ENCODE assay signal across 28 cellular contexts in the genomic region with DNA sequence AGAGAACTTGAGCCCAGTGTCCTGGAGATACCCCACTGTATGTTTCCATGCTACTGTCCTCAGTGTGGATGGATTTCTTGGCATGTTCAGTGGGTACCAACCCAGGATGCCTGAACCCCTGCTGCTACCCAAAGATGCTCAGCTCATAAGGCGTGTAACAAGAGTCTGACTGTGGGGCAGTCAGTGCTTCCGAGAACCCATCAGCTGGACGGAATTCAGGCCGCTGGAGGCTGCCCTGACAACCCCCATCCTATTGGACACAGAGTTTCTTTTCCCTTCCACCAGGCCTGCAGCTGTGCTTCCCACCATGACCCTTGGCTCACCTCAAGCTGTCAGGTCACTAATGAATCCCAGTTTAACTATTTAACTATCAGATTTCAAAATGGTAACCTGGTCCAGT.
DNase-seq lines count a peak whose midpoint lies in the region; ATAC-seq, FAIRE-seq and TF ChIP-seq lines count a peak whose summit lies in the region.
"Had no signal": no experiment of that assay in that cellular context is flagged by ENCODE, and none has a peak within 500 bp of the region (broad histone marks: within the 10 kb centered on the region; RNA-seq: fewer than 3 reads in every experiment).

No MANE protein-coding gene starts in this region.

- H3K9ac ChIP-seq in SK-N-SH: no peak overlapping the region

- no peak for TF ChIP-seq EP300 in SK-N-SH (IDR thresholded peaks at IDR 0.05; ENCODE audit: borderline replicate concordance in 1 of 2, low read depth in 1 of 2, low read length in 1 of 2)

- intact Hi-C loops in activated CD8-positive, alpha-beta T cell treated with anti-CD3 and anti-CD28 coated beads for 36 hours (cut with micrococcal nuclease): no loop called here

- peak overlapping the region; percentile 36 for H3K27ac Mint-ChIP-seq in nephron progenitor cell
- H3K27ac Mint-ChIP-seq in activated CD8-positive, alpha-beta T cell treated with anti-CD3 and anti-CD28 coated beads for 36 hours: no peak overlapping the region
- H3K27ac Mint-ChIP-seq: CD14-positive monocyte; CD8-positive, alpha-beta memory T cell had no signal

- no peak for FAIRE-seq in GM12892 (lab: Jason Lieb, UNC)
- FAIRE-seq: GM19239, K562 had no signal

- peaks cover 6 to 14% of the 10 kb centered on the region in 2 experiments for H3K4me1 ChIP-seq in SK-N-SH (ENCODE audit: control insufficient read depth in 1 of 2, insufficient read depth in 2 of 2, low read depth in 1 of 2, low read length in 1 of 2)

- no peak overlapping the region for H2AFZ ChIP-seq in SK-N-SH (ENCODE audit: low read depth)
- H2AFZ ChIP-seq: PC-9 had no signal

- H3K9me3 Mint-ChIP-seq in nephron progenitor cell: no peaks in the 10 kb centered on the region
- no peaks in the 10 kb centered on the region for H3K9me3 Mint-ChIP-seq in activated CD8-positive, alpha-beta T cell treated with anti-CD3 and anti-CD28 coated beads for 36 hours

- peaks cover 7% of the 10 kb centered on the region for H3K27me3 Mint-ChIP-seq in nephron progenitor cell (ENCODE audit: low read depth, poor library complexity)
- H3K27me3 Mint-ChIP-seq in activated CD8-positive, alpha-beta T cell treated with anti-CD3 and anti-CD28 coated beads for 36 hours: no peaks in the 10 kb centered on the region
- H3K27me3 Mint-ChIP-seq: CD8-positive, alpha-beta memory T cell had no signal

- H3K4me3 Mint-ChIP-seq in nephron progenitor cell: no peak overlapping the region
- H3K4me3 Mint-ChIP-seq in activated CD8-positive, alpha-beta T cell treated with anti-CD3 and anti-CD28 coated beads for 36 hours: no peak overlapping the region
- H3K4me3 Mint-ChIP-seq: CD14-positive monocyte; CD8-positive, alpha-beta memory T cell had no signal

- POLR2A ChIA-PET in SK-N-SH (lab: Yijun Ruan, JAX): no interaction called here
- POLR2A ChIA-PET in activated CD8-positive, alpha-beta T cell treated with anti-CD3 and anti-CD28 coated beads for 36 hours (lab: Charles Lee): no interaction called here

- TF ChIP-seq CTCF in SK-N-SH (IDR thresholded peaks at IDR 0.05) (no peak), choroid plexus epithelial cell (conservative IDR thresholded peaks at IDR 0.05; ENCODE audit: low read depth, low read length) (no peak), nephron progenitor cell (IDR thresholded peaks at IDR 0.05) (no peak)
- no peak for TF ChIP-seq CTCF in activated CD8-positive, alpha-beta T cell treated with anti-CD3 and anti-CD28 coated beads for 36 hours (IDR thresholded peaks at IDR 0.05)

- H3K9me2 ChIP-seq in SK-N-SH: no peaks in the 10 kb centered on the region

- no peak overlapping the region for H3K27ac ChIP-seq in SK-N-SH (ENCODE audit: low read depth in 2 of 2, low read length in 1 of 2)
- H3K27ac ChIP-seq: PC-9 had no signal

- no peak for TF ChIP-seq RAD21 in SK-N-SH (IDR thresholded peaks at IDR 0.05; ENCODE audit: low read length)

- WGBS in SK-N-SH (ENCODE audit: low lambda C conversion rate): no CpG with 5 or more reads among the region's 4 CpGs

- no peak for TF ChIP-seq POLR2A in GM12892 (IDR thresholded peaks at IDR 0.05; ENCODE audit: low read depth, low read length)

- H3K4me3 ChIP-seq in SK-N-SH (ENCODE audit: low read depth in 2 of 2, low read length in 1 of 2) (no peak overlapping the region), choroid plexus epithelial cell (ENCODE audit: low read depth, low read length) (no peak overlapping the region)
- H3K4me3 ChIP-seq: K562, PC-9 had no signal

- no peak overlapping the region for H3K4me2 ChIP-seq in SK-N-SH
- H3K4me2 ChIP-seq: PC-9 had no signal

- H3F3A ChIP-seq in SK-N-SH (replicated peaks; ENCODE audit: insufficient read depth): peaks cover 13% of the 10 kb centered on the region

- DNase-seq in SK-N-SH (no peak), choroid plexus epithelial cell (ENCODE audit: low read depth) (peak; percentile 40), nephron progenitor cell (peak; percentile 6), GM12892 (ENCODE audit: insufficient read length) (no peak)
- no peak for DNase-seq in activated CD8-positive, alpha-beta T cell treated with anti-CD3 and anti-CD28 coated beads for 36 hours
- DNase-seq: 8988T; ACHN; BE2C; Calu3; CD8-positive, alpha-beta memory T cell; DND-41; Kasumi-1; MV-4-11; NCI-H1105; NCI-H1436 treated with DMSO at 0.1 percent for 48 hours; NCI-H187 treated with DMSO at 0.1 percent for 48 hours; NCI-H2107; NCI-H524; NCI-H748 treated with DMSO at 0.1 percent for 48 hours; PC-9; Right ventricle myocardium superior; RPMI8226 had no signal

- H3K4me1 Mint-ChIP-seq in nephron progenitor cell: peaks cover 46% of the 10 kb centered on the region
- H3K4me1 Mint-ChIP-seq in activated CD8-positive, alpha-beta T cell treated with anti-CD3 and anti-CD28 coated beads for 36 hours (ENCODE audit: low read depth): no peaks in the 10 kb centered on the region
- H3K4me1 Mint-ChIP-seq: CD14-positive monocyte; CD8-positive, alpha-beta memory T cell had no signal

- CTCF ChIA-PET in SK-N-SH (lab: Yijun Ruan, JAX): interaction anchor here (1.6 kb wide), 1 partner anchor 69 kb away, joined by 6 read pairs; no protein-coding TSS in a partner anchor
- CTCF ChIA-PET in activated CD8-positive, alpha-beta T cell treated with anti-CD3 and anti-CD28 coated beads for 36 hours (lab: Charles Lee): no interaction called here

- H3K27me3 ChIP-seq in SK-N-SH (ENCODE audit: insufficient read depth): no peaks in the 10 kb centered on the region
- H3K27me3 ChIP-seq: BE2C had no signal

- no peak for ATAC-seq in SK-N-SH treated with all-trans-retinoic acid at 6 μM for 48 hours
- ATAC-seq in activated CD8-positive, alpha-beta T cell treated with anti-CD3 and anti-CD28 coated beads for 36 hours: no peak
- ATAC-seq in HG03354 (IDR thresholded peaks at IDR 0.05; ENCODE audit: poor library complexity, severe bottlenecking, unreplicated experiment): no peak
- ATAC-seq: HCT116, K562 had no signal

- H3K36me3 ChIP-seq in SK-N-SH (replicated peaks in 1 of 2; ENCODE audit: control insufficient read depth in 1 of 2, insufficient read depth in 2 of 2, low read length in 1 of 2): no peaks in the 10 kb centered on the region
- H3K36me3 ChIP-seq: BE2C had no signal

- no peaks in the 10 kb centered on the region for H4K20me1 ChIP-seq in SK-N-SH (ENCODE audit: insufficient read depth)

- no peaks in the 10 kb centered on the region for H3K36me3 Mint-ChIP-seq in nephron progenitor cell (ENCODE audit: low read depth)
- no peaks in the 10 kb centered on the region for H3K36me3 Mint-ChIP-seq in activated CD8-positive, alpha-beta T cell treated with anti-CD3 and anti-CD28 coated beads for 36 hours (ENCODE audit: low read depth)
- H3K36me3 Mint-ChIP-seq: CD14-positive monocyte; CD8-positive, alpha-beta memory T cell had no signal

- H3K9me3 ChIP-seq in SK-N-SH: no peaks in the 10 kb centered on the region
- H3K9me3 ChIP-seq: BE2C had no signal

- H3K79me2 ChIP-seq in SK-N-SH (ENCODE audit: insufficient read depth): no peaks in the 10 kb centered on the region

TF ChIP-seq in SK-N-SH, 30 proteins besides CTCF, POLR2A, EP300 and RAD21:
- no peak for TF ChIP-seq MXI1 (IDR thresholded peaks at IDR 0.05; ENCODE audit: low read depth, low read length)
- peak; percentile 14; the same call in 1 of the 2 replicates for TF ChIP-seq TCF12 (IDR thresholded peaks at IDR 0.05)
- TF ChIP-seq RFX5 (IDR thresholded peaks at IDR 0.05; ENCODE audit: low read length): no peak
- peak; percentile 21; the same call in 1 of the 2 replicates for TF ChIP-seq RXRA (IDR thresholded peaks at IDR 0.05; ENCODE audit: borderline replicate concordance, low read depth)

TF ChIP-seq in SK-N-SH treated with all-trans-retinoic acid at 6 μM for 48 hours, 23 proteins besides CTCF, POLR2A, EP300 and RAD21:
- TF ChIP-seq, protein P1, sequence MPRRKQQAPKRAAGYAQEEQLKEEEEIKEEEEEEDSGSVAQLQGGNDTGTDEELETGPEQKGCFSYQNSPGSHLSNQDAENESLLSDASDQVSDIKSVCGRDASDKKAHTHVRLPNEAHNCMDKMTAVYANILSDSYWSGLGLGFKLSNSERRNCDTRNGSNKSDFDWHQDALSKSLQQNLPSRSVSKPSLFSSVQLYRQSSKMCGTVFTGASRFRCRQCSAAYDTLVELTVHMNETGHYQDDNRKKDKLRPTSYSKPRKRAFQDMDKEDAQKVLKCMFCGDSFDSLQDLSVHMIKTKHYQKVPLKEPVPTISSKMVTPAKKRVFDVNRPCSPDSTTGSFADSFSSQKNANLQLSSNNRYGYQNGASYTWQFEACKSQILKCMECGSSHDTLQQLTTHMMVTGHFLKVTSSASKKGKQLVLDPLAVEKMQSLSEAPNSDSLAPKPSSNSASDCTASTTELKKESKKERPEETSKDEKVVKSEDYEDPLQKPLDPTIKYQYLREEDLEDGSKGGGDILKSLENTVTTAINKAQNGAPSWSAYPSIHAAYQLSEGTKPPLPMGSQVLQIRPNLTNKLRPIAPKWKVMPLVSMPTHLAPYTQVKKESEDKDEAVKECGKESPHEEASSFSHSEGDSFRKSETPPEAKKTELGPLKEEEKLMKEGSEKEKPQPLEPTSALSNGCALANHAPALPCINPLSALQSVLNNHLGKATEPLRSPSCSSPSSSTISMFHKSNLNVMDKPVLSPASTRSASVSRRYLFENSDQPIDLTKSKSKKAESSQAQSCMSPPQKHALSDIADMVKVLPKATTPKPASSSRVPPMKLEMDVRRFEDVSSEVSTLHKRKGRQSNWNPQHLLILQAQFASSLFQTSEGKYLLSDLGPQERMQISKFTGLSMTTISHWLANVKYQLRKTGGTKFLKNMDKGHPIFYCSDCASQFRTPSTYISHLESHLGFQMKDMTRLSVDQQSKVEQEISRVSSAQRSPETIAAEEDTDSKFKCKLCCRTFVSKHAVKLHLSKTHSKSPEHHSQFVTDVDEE (CRISPR knock-in tag; IDR thresholded peaks at IDR 0.05): no peak
- TF ChIP-seq SNAI2 (CRISPR knock-in tag; IDR thresholded peaks at IDR 0.05): no peak
- no peak for TF ChIP-seq BACH2 (CRISPR knock-in tag; IDR thresholded peaks at IDR 0.05; ENCODE audit: borderline replicate concordance)
- no peak for TF ChIP-seq TOX (CRISPR knock-in tag; IDR thresholded peaks at IDR 0.05; ENCODE audit: borderline replicate concordance)
TF ChIP-seq in SK-N-SH treated with all-trans-retinoic acid at 6 μM for 48 hours: peak in this region for 0.

Comparison
In these comparisons a context has a peak if more than half of its experiments do, and no peak if none do; other contexts are left out.
1. DNase-seq: peak in choroid plexus epithelial cell (single experiment) and nephron progenitor cell (single experiment); none in SK-N-SH (single experiment), activated CD8-positive, alpha-beta T cell treated with anti-CD3 and anti-CD28 coated beads for 36 hours (single experiment) and GM12892 (single experiment).